Comparison of ENCODE assay signal across 31 cellular contexts in genomic region chr10:51993475-51993874, GRCh38.
DNase-seq lines count a peak whose midpoint lies in the region; ATAC-seq and TF ChIP-seq lines count a peak whose summit lies in the region.
"Had no signal": no experiment of that assay in that cellular context is flagged by ENCODE, and none has a peak within 500 bp of the region (broad histone marks: within the 10 kb centered on the region; RNA-seq: fewer than 3 reads in every experiment).

No MANE protein-coding gene starts in this region.

- no peak for TF ChIP-seq POLR2A in stomach (IDR thresholded peaks at IDR 0.05)

- H3K27ac ChIP-seq in mesendoderm (ENCODE audit: low read depth, low read length), result peak overlapping the region; percentile 31
- no peak overlapping the region for H3K27ac ChIP-seq in stomach
- H3K27ac ChIP-seq: 22Rv1; A549; BLaER1; BLaER1 treated with 17β-estradiol and CSF1 and Interleukin-3, amounts not matched to agents 10 nM and 100 nM; C4-2B had no signal

- H2AK5ac ChIP-seq in mesendoderm (ENCODE audit: low read length), result no peak overlapping the region

- no peak overlapping the region for H2BK5ac ChIP-seq in mesendoderm (ENCODE audit: low read length)

- H2BK120ac ChIP-seq in mesendoderm (ENCODE audit: low read depth, low read length), result no peak overlapping the region

- peaks cover 3% of the 10 kb centered on the region for H3K4me1 ChIP-seq in mesendoderm (ENCODE audit: control insufficient read depth, low read depth, low read length)
- H3K4me1 ChIP-seq in stomach, result no peaks in the 10 kb centered on the region
- H3K4me1 ChIP-seq: A549; BE2C; BLaER1; BLaER1 treated with 17β-estradiol and CSF1 and Interleukin-3, amounts not matched to agents 10 nM and 100 nM; Caco-2 had no signal

- no peak overlapping the region for H3K4me2 ChIP-seq in mesendoderm (ENCODE audit: low read length)
- H3K4me2 ChIP-seq: A549; BLaER1; BLaER1 treated with 17β-estradiol and CSF1 and Interleukin-3, amounts not matched to agents 10 nM and 100 nM had no signal

- no CpG with 5 or more reads among the region's 1 CpG for WGBS in mesendoderm (ENCODE audit: extremely low coverage, insufficient coverage, low lambda C conversion rate)
- 85 to 91% (median 89%) methylated on average over 1 of the region's 1 CpG for WGBS in stomach, 5 donors

- H3K18ac ChIP-seq in mesendoderm (ENCODE audit: low read length), result no peak overlapping the region

- no peak overlapping the region for H3K56ac ChIP-seq in mesendoderm (ENCODE audit: low read length)

- no peak overlapping the region for H4K5ac ChIP-seq in mesendoderm (ENCODE audit: low read length)

- no peaks in the 10 kb centered on the region for H3K79me1 ChIP-seq in mesendoderm (ENCODE audit: low read length)

- intact Hi-C loops in stomach (cut with DNase I; ENCODE audit: low total_unique reads), result no loop called here

- H2BK15ac ChIP-seq in mesendoderm (replicated peaks; ENCODE audit: low read depth), result no peak overlapping the region

- no peaks in the 10 kb centered on the region for H3K9me3 ChIP-seq in stomach
- H3K9me3 ChIP-seq: A549; BE2C; BLaER1; BLaER1 treated with 17β-estradiol and CSF1 and Interleukin-3, amounts not matched to agents 10 nM and 100 nM; Caco-2 had no signal

- no peak overlapping the region for H3K4me3 ChIP-seq in mesendoderm (ENCODE audit: low read length)
- no peak overlapping the region for H3K4me3 ChIP-seq in stomach
- H3K4me3 ChIP-seq: A549; BLaER1; BLaER1 treated with 17β-estradiol and CSF1 and Interleukin-3, amounts not matched to agents 10 nM and 100 nM had no signal

- H3K36me3 ChIP-seq in mesendoderm (ENCODE audit: control insufficient read depth, insufficient read depth, low read length), result no peaks in the 10 kb centered on the region
- H3K36me3 ChIP-seq in stomach, result no peaks in the 10 kb centered on the region
- H3K36me3 ChIP-seq: BE2C; BLaER1; BLaER1 treated with 17β-estradiol and CSF1 and Interleukin-3, amounts not matched to agents 10 nM and 100 nM had no signal

- H3K27me3 ChIP-seq in mesendoderm (ENCODE audit: insufficient read depth, low read length, poor library complexity) (no peaks in the 10 kb centered on the region), stomach (no peaks in the 10 kb centered on the region)
- H3K27me3 ChIP-seq: BE2C; BLaER1; BLaER1 treated with 17β-estradiol and CSF1 and Interleukin-3, amounts not matched to agents 10 nM and 100 nM had no signal

- no peak for TF ChIP-seq CTCF in stomach (IDR thresholded peaks at IDR 0.05)

- no peak for TF ChIP-seq EP300 in stomach (IDR thresholded peaks at IDR 0.05)

- no peaks in the 10 kb centered on the region for H3K79me2 ChIP-seq in mesendoderm (ENCODE audit: control insufficient read depth, insufficient read depth, low read length)

- no peak overlapping the region for H3K9ac ChIP-seq in mesendoderm (ENCODE audit: low read length)
- H3K9ac ChIP-seq: BLaER1; BLaER1 treated with 17β-estradiol and CSF1 and Interleukin-3, amounts not matched to agents 10 nM and 100 nM had no signal

- ATAC-seq in HG02852 (IDR thresholded peaks at IDR 0.05; ENCODE audit: unreplicated experiment) (peak; percentile 56), HG02870 (IDR thresholded peaks at IDR 0.05; ENCODE audit: unreplicated experiment) (peak; percentile 80)
- ATAC-seq: A549; CD8-positive, alpha-beta T cell had no signal

- no peak overlapping the region for H3K23ac ChIP-seq in mesendoderm (ENCODE audit: low read length)

- DNase-seq in mesendoderm (no peak), medulla oblongata (ENCODE audit: extremely low spot score) (no peak), stomach (no peak)
- no peak for DNase-seq in stimulated activated CD4-positive, alpha-beta T cell treated with anti-CD3 and anti-CD28 coated beads, Interleukin-1b, Interleukin-23, amount 100 ng/mL, for 48 hours
- DNase-seq: 8988T; ACHN; AML-193; BE2C; C1 segment of cervical spinal cord; Caco-2; Calu3; CD4-positive, alpha-beta memory T cell; CD4-positive, alpha-beta T cell; CD4-positive, CD25-positive, alpha-beta regulatory T cell; CD8-positive, alpha-beta memory T cell; CD8-positive, alpha-beta T cell; COR-L47; DMS 273 treated with DMSO at 0.1 percent for 48 hours; DMS153; DMS53; DMS79; DMS79 treated with DMSO at 0.1 percent for 48 hours; DND-41; EL had no signal

- no peak overlapping the region for H4K8ac ChIP-seq in mesendoderm (ENCODE audit: low read depth, low read length)

- H3K4ac ChIP-seq in mesendoderm (ENCODE audit: low read depth, low read length), result no peak overlapping the region
